In genomic region chr7:87877641-87878040, GRCh38 we compare ENCODE assay signal across 8 cellular contexts. TPM values are rescaled to one million over a fixed set of nuclear protein-coding genes. Genes with fewer than 3 reads are reported as not detected.
DNase-seq lines count a peak whose midpoint lies in the region; ATAC-seq and TF ChIP-seq lines count a peak whose summit lies in the region.

No MANE protein-coding gene starts in this region.

- intact Hi-C loops in esophagus squamous epithelium (cut with DNase I) (no loop called here), psoas muscle (cut with DNase I) (loop anchor here (5.0 kb wide), 1 partner anchor 55 kb away; the partner anchor contains the start of gene ADAM22 (in 2 of the 2))

- H3K4me1 ChIP-seq in ES-I3 (ENCODE audit: insufficient read depth, low read length) = peaks cover 14% of the 10 kb centered on the region; the same call in 1 of the 2 replicates
- peaks cover 0 to 10% (median 0%) of the 10 kb centered on the region in 4 donors for H3K4me1 ChIP-seq in Peyer's patch
- peaks cover 3 to 46% (median 19%) of the 10 kb centered on the region in 3 donors for H3K4me1 ChIP-seq in esophagus squamous epithelium
- peaks cover 31% of the 10 kb centered on the region for H3K4me1 ChIP-seq in psoas muscle

- H3K27me3 ChIP-seq in Peyer's patch (no peaks in the 10 kb centered on the region), esophagus squamous epithelium (no peaks in the 10 kb centered on the region), psoas muscle (ENCODE audit: insufficient read depth in 3 of 3, low read length in 2 of 3) (no peaks in the 10 kb centered on the region)

- peak overlapping the region; percentile 96 for H3K9ac ChIP-seq in ES-I3 (ENCODE audit: low read depth, low read length)

- no peak for TF ChIP-seq POLR2A in Peyer's patch (IDR thresholded peaks at IDR 0.05)
- no peak for TF ChIP-seq POLR2A in esophagus squamous epithelium (IDR thresholded peaks at IDR 0.05)

- H3K9me3 ChIP-seq in ES-I3 (ENCODE audit: control insufficient read depth, insufficient read depth, low read length) = no peaks in the 10 kb centered on the region; the same call in 1 of the 2 replicates
- H3K9me3 ChIP-seq in Peyer's patch = no peaks in the 10 kb centered on the region
- H3K9me3 ChIP-seq in esophagus squamous epithelium = no peaks in the 10 kb centered on the region
- H3K9me3 ChIP-seq in psoas muscle = no peaks in the 10 kb centered on the region

- H3K4me3 ChIP-seq in Peyer's patch (peak overlapping the region; percentile 73 to 97 (median 86)), esophagus squamous epithelium (peak overlapping the region; percentile 82 to 97 (median 88)), psoas muscle (peak overlapping the region; percentile 88)

- DNase-seq in Peyer's patch (no peak), esophagus squamous epithelium (lab: John Stamatoyannopoulos, UW) (no peak), psoas muscle (no peak), H4 (ENCODE audit: low spot score) (no peak), NCI-H146 (lab: John Stamatoyannopoulos, UW) (no peak), NCI-H1092 treated with DMSO at 0.1 percent for 48 hours (lab: John Stamatoyannopoulos, UW) (no peak)

- no peak for ATAC-seq in psoas muscle
- ATAC-seq in HG03442 (IDR thresholded peaks at IDR 0.05; ENCODE audit: unreplicated experiment) = no peak

- no peak for TF ChIP-seq CTCF in Peyer's patch (IDR thresholded peaks at IDR 0.05)
- no peak for TF ChIP-seq CTCF in esophagus squamous epithelium (IDR thresholded peaks at IDR 0.05)
- TF ChIP-seq CTCF in psoas muscle (IDR thresholded peaks at IDR 0.05) = no peak

- H3K27ac ChIP-seq in Peyer's patch = peak overlapping the region in 1 of 4 donors; percentile 96
- peak overlapping the region; percentile 90 to 98 (median 97) for H3K27ac ChIP-seq in esophagus squamous epithelium
- peak overlapping the region; percentile 93 for H3K27ac ChIP-seq in psoas muscle

- H3K36me3 ChIP-seq in ES-I3 (ENCODE audit: insufficient read depth, low read length) (peaks cover 11% of the 10 kb centered on the region), Peyer's patch (no peaks in the 10 kb centered on the region), esophagus squamous epithelium (peaks cover 0 to 7% (median 0%) of the 10 kb centered on the region in 3 donors), psoas muscle (ENCODE audit: insufficient read depth in 1 of 2, low read depth in 1 of 2) (no peaks in the 10 kb centered on the region)

- 2 to 4% methylated on average over 5 of the region's 5 CpGs for WGBS in esophagus squamous epithelium, 2 donors
- WGBS in psoas muscle, 3 donors = 12 to 15% (median 15%) methylated on average over 5 of the region's 5 CpGs

RNA-seq across cellular contexts. Expression of gene DBF4, which starts 1.3 kb away (rescaled TPM):
- 10 to 100 TPM in 3 of 4 donors, 1 to 10 TPM in 1; 7.7 to 33.8 (median 12.8) TPM for total RNA-seq in Peyer's patch
- 10 to 100 TPM; 11.0 to 27.3 (median 18.0) TPM for total RNA-seq in esophagus squamous epithelium
- 1 to 10 TPM; 1.5 to 4.1 (median 2.0) TPM for total RNA-seq in psoas muscle
- polyA plus RNA-seq in psoas muscle = 1 to 10 TPM; 2.0 to 5.3 (median 3.8) TPM
- 77.7 and 87.3 TPM in 2 replicates for total RNA-seq in H4 (2014; rRNA removed; shearing (Covaris generic))

RNA-seq across cellular contexts. Expression of gene SLC25A40, which starts 1.5 kb away (rescaled TPM):
- total RNA-seq in Peyer's patch = 10 to 100 TPM; 17.8 to 23.9 (median 20.7) TPM
- 10 to 100 TPM in 2 of 4 donors, 1 to 10 TPM in 2; 8.3 to 16.8 (median 9.9) TPM for total RNA-seq in esophagus squamous epithelium
- total RNA-seq in psoas muscle = 10 to 100 TPM in 1 of 4 donors, 1 to 10 TPM in 3; 5.8 to 11.2 (median 8.2) TPM
- polyA plus RNA-seq in psoas muscle = 1 to 10 TPM; 3.1 to 5.7 (median 5.2) TPM
- total RNA-seq in H4 (2014; rRNA removed; shearing (Covaris generic)) = 15.4 and 38.4 TPM in 2 replicates

RNA-seq across cellular contexts. Expression of gene ADAM22, which starts 56.4 kb away (rescaled TPM):
- total RNA-seq in Peyer's patch (1 to 10 TPM in 3 of 4 donors, under 1 TPM in 1; 0.88 to 2.5 (median 1.6) TPM), esophagus squamous epithelium (1 to 10 TPM in 2 of 4 donors, under 1 TPM in 2; 0.61 to 1.4 (median 1.1) TPM), psoas muscle (1 to 10 TPM in 2 of 4 donors, under 1 TPM in 2; 0.42 to 7.0 (median 1.0) TPM)
- under 1 TPM; 0.09 to 0.38 (median 0.14) TPM for polyA plus RNA-seq in psoas muscle
- total RNA-seq in H4 (2014; rRNA removed; shearing (Covaris generic)) = 9.1 and 15.0 TPM in 2 replicates
